18 cellular contexts compared by ENCODE assay signal in genomic region chr5:14221768-14222167, GRCh38.
A peak's percentile ranks its signal among the peaks of the same experiment; 100 is the strongest.
DNase-seq lines count a peak whose midpoint lies in the region; ATAC-seq and TF ChIP-seq lines count a peak whose summit lies in the region.
"Had no signal": no experiment of that assay in that cellular context is flagged by ENCODE, and none has a peak within 500 bp of the region (broad histone marks: within the 10 kb centered on the region; RNA-seq: fewer than 3 reads in every experiment).

No MANE protein-coding gene starts in this region.

- TF ChIP-seq POLR2A in erythroblast (IDR thresholded peaks at IDR 0.05; ENCODE audit: low read length), result no peak

- 0 out of 2 replicates have a peak overlapping the region, but pooled peaks have one; percentile 41 for H3K27ac ChIP-seq in GM23248
- H3K27ac ChIP-seq: 22Rv1, C4-2B had no signal

- 87 to 95% methylated on average over 6 of the region's 6 CpGs for WGBS in GM23248 (ENCODE audit: low coverage in 1 of 2, low lambda C conversion rate in 2 of 2, missing lambda C conversion rate in 2 of 2), 2 experiments

- H3K27me3 Mint-ChIP-seq in T-helper 1 cell treated with Interleukin-12 subunit alpha and Interleukin-12 subunit beta and Interleukin-4 antibody, amounts not matched to agents 30 μg/mL and 1 μg/mL, for 36 hours (ENCODE audit: low read depth), result no peaks in the 10 kb centered on the region
- H3K27me3 Mint-ChIP-seq in chondrocyte (ENCODE audit: low read depth), result no peaks in the 10 kb centered on the region
- H3K27me3 Mint-ChIP-seq in stimulated activated memory B cell treated with anti-CD40 and anti-IgM and Interleukin-4, amounts not matched to agents 10 μg/mL and 1 μg/mL and 100 μg/mL, for 72 hours, result no peaks in the 10 kb centered on the region

- H3K9me3 ChIP-seq in GM23248 (ENCODE audit: low read depth), result no peaks in the 10 kb centered on the region

- peaks cover 52% of the 10 kb centered on the region for H3K4me1 ChIP-seq in GM23248 (ENCODE audit: insufficient read depth)

- no peak overlapping the region for H3K4me3 ChIP-seq in GM23248
- H3K4me3 ChIP-seq: GM23338, PC-9 had no signal

- H3K4me2 ChIP-seq in GM23248 (ENCODE audit: unreplicated experiment), result no peak overlapping the region
- H3K4me2 ChIP-seq: PC-9 had no signal

- DNase-seq in T-helper 1 cell (no peak), GM23248 (no peak), chondrocyte (ENCODE audit: low spot score) (no peak), erythroblast (lab: John Stamatoyannopoulos, UW) (no peak)
- DNase-seq in activated naive CD4-positive, alpha-beta T cell (lab: John Stamatoyannopoulos, UW), result no peak
- DNase-seq: DMS 273 treated with DMSO at 0.1 percent for 48 hours, GF-D8, NCI-H1092, NCI-H2081 treated with DMSO at 0.1 percent for 48 hours, NCI-H510A, NCI-H774, PC-9 had no signal

- peak overlapping the region; percentile 66 for H3K27ac Mint-ChIP-seq in T-helper 1 cell treated with Interleukin-12 subunit alpha and Interleukin-12 subunit beta and Interleukin-4 antibody, amounts not matched to agents 30 μg/mL and 1 μg/mL, for 36 hours
- H3K27ac Mint-ChIP-seq in chondrocyte (ENCODE audit: unreplicated experiment), result peak overlapping the region; percentile 5
- peak overlapping the region; percentile 6 for H3K27ac Mint-ChIP-seq in stimulated activated memory B cell treated with anti-CD40 and anti-IgM and Interleukin-4, amounts not matched to agents 10 μg/mL and 1 μg/mL and 100 μg/mL, for 72 hours
- H3K27ac Mint-ChIP-seq: GM23338 had no signal

- in situ Hi-C loops in GM23248 (cut with MboI), result no loop called here

- H3K36me3 ChIP-seq in GM23248 (ENCODE audit: low read depth), result peaks cover 15% of the 10 kb centered on the region; the same call in 1 of the 2 replicates

- no peak overlapping the region for H2AFZ ChIP-seq in GM23248
- H2AFZ ChIP-seq: GM23338, PC-9 had no signal

- H4K20me1 ChIP-seq in GM23248 (ENCODE audit: insufficient read depth), result peaks cover 37% of the 10 kb centered on the region

- no peak for TF ChIP-seq CTCF in chondrocyte (IDR thresholded peaks at IDR 0.05)

- peaks cover 81% of the 10 kb centered on the region for H3F3A ChIP-seq in GM23248 (ENCODE audit: insufficient read depth)

- no peak for ATAC-seq in stimulated activated memory B cell treated with anti-CD40 and anti-IgM and Interleukin-4, amounts not matched to agents 10 μg/mL and 1 μg/mL and 100 μg/mL, for 72 hours
- no peak for ATAC-seq in GM19455 (IDR thresholded peaks at IDR 0.05; ENCODE audit: unreplicated experiment)

- H3K27me3 ChIP-seq in GM23248 (replicated peaks; ENCODE audit: insufficient read depth), result no peaks in the 10 kb centered on the region

- H3K4me1 Mint-ChIP-seq in T-helper 1 cell treated with Interleukin-12 subunit alpha and Interleukin-12 subunit beta and Interleukin-4 antibody, amounts not matched to agents 30 μg/mL and 1 μg/mL, for 36 hours (ENCODE audit: low read depth), result peaks cover 24% of the 10 kb centered on the region
- peaks cover 82% of the 10 kb centered on the region for H3K4me1 Mint-ChIP-seq in chondrocyte (ENCODE audit: low read depth)
- peaks cover 90% of the 10 kb centered on the region for H3K4me1 Mint-ChIP-seq in stimulated activated memory B cell treated with anti-CD40 and anti-IgM and Interleukin-4, amounts not matched to agents 10 μg/mL and 1 μg/mL and 100 μg/mL, for 72 hours

- peaks cover 100% of the 10 kb centered on the region for H3K79me2 ChIP-seq in GM23248 (ENCODE audit: insufficient read depth)

- H3K4me3 Mint-ChIP-seq in T-helper 1 cell treated with Interleukin-12 subunit alpha and Interleukin-12 subunit beta and Interleukin-4 antibody, amounts not matched to agents 30 μg/mL and 1 μg/mL, for 36 hours, result no peak overlapping the region
- H3K4me3 Mint-ChIP-seq in chondrocyte (ENCODE audit: unreplicated experiment), result no peak overlapping the region
- H3K4me3 Mint-ChIP-seq in stimulated activated memory B cell treated with anti-CD40 and anti-IgM and Interleukin-4, amounts not matched to agents 10 μg/mL and 1 μg/mL and 100 μg/mL, for 72 hours, result no peak overlapping the region
- H3K4me3 Mint-ChIP-seq: GM23338 had no signal

- H3K9me2 ChIP-seq in GM23248 (ENCODE audit: insufficient read depth), result no peaks in the 10 kb centered on the region

- no peaks in the 10 kb centered on the region for H3K36me3 Mint-ChIP-seq in T-helper 1 cell treated with Interleukin-12 subunit alpha and Interleukin-12 subunit beta and Interleukin-4 antibody, amounts not matched to agents 30 μg/mL and 1 μg/mL, for 36 hours (ENCODE audit: low read depth)
- H3K36me3 Mint-ChIP-seq in chondrocyte (ENCODE audit: low read depth), result no peaks in the 10 kb centered on the region
- H3K36me3 Mint-ChIP-seq in stimulated activated memory B cell treated with anti-CD40 and anti-IgM and Interleukin-4, amounts not matched to agents 10 μg/mL and 1 μg/mL and 100 μg/mL, for 72 hours, result peaks cover 14% of the 10 kb centered on the region

- no peaks in the 10 kb centered on the region for H3K9me3 Mint-ChIP-seq in T-helper 1 cell treated with Interleukin-12 subunit alpha and Interleukin-12 subunit beta and Interleukin-4 antibody, amounts not matched to agents 30 μg/mL and 1 μg/mL, for 36 hours
- H3K9me3 Mint-ChIP-seq in chondrocyte (ENCODE audit: low read depth), result no peaks in the 10 kb centered on the region
- no peaks in the 10 kb centered on the region for H3K9me3 Mint-ChIP-seq in stimulated activated memory B cell treated with anti-CD40 and anti-IgM and Interleukin-4, amounts not matched to agents 10 μg/mL and 1 μg/mL and 100 μg/mL, for 72 hours
- H3K9me3 Mint-ChIP-seq: GM23338 had no signal

- no peak overlapping the region for H3K9ac ChIP-seq in GM23248

Comparison
In these comparisons a context has a peak if more than half of its experiments do, and no peak if none do; other contexts are left out.
1. H3K27ac Mint-ChIP-seq: peak in every context shown above with its lines; median percentile 66 in T-helper 1 cell treated with Interleukin-12 subunit alpha and Interleukin-12 subunit beta and Interleukin-4 antibody, amounts not matched to agents 30 μg/mL and 1 μg/mL, for 36 hours; 6 in stimulated activated memory B cell treated with anti-CD40 and anti-IgM and Interleukin-4, amounts not matched to agents 10 μg/mL and 1 μg/mL and 100 μg/mL, for 72 hours; 5 in chondrocyte.